ENCODE assay signal across 14 cellular contexts in genomic region chr17:50048988-50049387, GRCh38. TPM values are rescaled to one million over a fixed set of nuclear protein-coding genes. Genes with fewer than 3 reads are reported as not detected.
A peak's percentile ranks its signal among the peaks of the same experiment; 100 is the strongest.
DNase-seq lines count a peak whose midpoint lies in the region; ATAC-seq and TF ChIP-seq lines count a peak whose summit lies in the region.
"Had no signal": no experiment of that assay in that cellular context is flagged by ENCODE, and none has a peak within 500 bp of the region (broad histone marks: within the 10 kb centered on the region; RNA-seq: fewer than 3 reads in every experiment).

No MANE protein-coding gene starts in this region.

- no peaks in the 10 kb centered on the region for H3K9me3 Mint-ChIP-seq in MCF 10A (ENCODE audit: unreplicated experiment)
- no peaks in the 10 kb centered on the region for H3K9me3 Mint-ChIP-seq in endothelial cell (ENCODE audit: unreplicated experiment)
- H3K9me3 Mint-ChIP-seq in stimulated activated effector memory CD8-positive, alpha-beta T cell treated with anti-CD3 and anti-CD28 coated beads, Interleukin-12 subunit alpha, Interleukin-12 subunit beta, amount 100 ng/mL, for 72 hours = no peaks in the 10 kb centered on the region

- H3K27ac Mint-ChIP-seq in MCF 10A (ENCODE audit: low read depth, unreplicated experiment) (peak overlapping the region; percentile 88), endothelial cell (ENCODE audit: unreplicated experiment) (no peak overlapping the region)
- peak overlapping the region; percentile 61 for H3K27ac Mint-ChIP-seq in stimulated activated effector memory CD8-positive, alpha-beta T cell treated with anti-CD3 and anti-CD28 coated beads, Interleukin-12 subunit alpha, Interleukin-12 subunit beta, amount 100 ng/mL, for 72 hours

- H3K27me3 ChIP-seq in breast epithelium = no peaks in the 10 kb centered on the region

- H3K36me3 Mint-ChIP-seq in MCF 10A (ENCODE audit: insufficient read depth, unreplicated experiment) (no peaks in the 10 kb centered on the region), endothelial cell (ENCODE audit: low read depth, unreplicated experiment) (no peaks in the 10 kb centered on the region)
- H3K36me3 Mint-ChIP-seq in stimulated activated effector memory CD8-positive, alpha-beta T cell treated with anti-CD3 and anti-CD28 coated beads, Interleukin-12 subunit alpha, Interleukin-12 subunit beta, amount 100 ng/mL, for 72 hours = no peaks in the 10 kb centered on the region

- peaks cover 81% of the 10 kb centered on the region for H3K4me1 Mint-ChIP-seq in MCF 10A (ENCODE audit: insufficient read depth, unreplicated experiment)
- H3K4me1 Mint-ChIP-seq in endothelial cell (ENCODE audit: unreplicated experiment) = peaks cover 4% of the 10 kb centered on the region
- peaks cover 48% of the 10 kb centered on the region for H3K4me1 Mint-ChIP-seq in stimulated activated effector memory CD8-positive, alpha-beta T cell treated with anti-CD3 and anti-CD28 coated beads, Interleukin-12 subunit alpha, Interleukin-12 subunit beta, amount 100 ng/mL, for 72 hours

- H3K4me1 ChIP-seq in breast epithelium = peaks cover 0 to 4% of the 10 kb centered on the region in 2 donors

- no peak overlapping the region for H3K4me3 Mint-ChIP-seq in MCF 10A (ENCODE audit: unreplicated experiment)
- H3K4me3 Mint-ChIP-seq in endothelial cell (ENCODE audit: unreplicated experiment) = peak overlapping the region; percentile 27
- H3K4me3 Mint-ChIP-seq in stimulated activated effector memory CD8-positive, alpha-beta T cell treated with anti-CD3 and anti-CD28 coated beads, Interleukin-12 subunit alpha, Interleukin-12 subunit beta, amount 100 ng/mL, for 72 hours = no peak overlapping the region

- no TSS peak for BruUV-seq in MCF 10A (replicated peaks; lab: Mats Ljungman, UMichigan)

- ATAC-seq in stimulated activated effector memory CD8-positive, alpha-beta T cell treated with anti-CD3 and anti-CD28 coated beads, Interleukin-12 subunit alpha, Interleukin-12 subunit beta, amount 100 ng/mL, for 72 hours = no peak
- ATAC-seq in GM21825 (IDR thresholded peaks at IDR 0.05; ENCODE audit: unreplicated experiment) = no peak

- H3K27ac ChIP-seq in breast epithelium (no peak overlapping the region), RWPE1 (peak overlapping the region; percentile 100)
- H3K27ac ChIP-seq: C4-2B had no signal

- H3K9me3 ChIP-seq in breast epithelium = no peaks in the 10 kb centered on the region

- no peak overlapping the region for H3K4me3 ChIP-seq in breast epithelium

- TF ChIP-seq CTCF in MCF 10A (IDR thresholded peaks at IDR 0.05; ENCODE audit: unreplicated experiment) (no peak), breast epithelium (IDR thresholded peaks at IDR 0.05) (no peak), RWPE1 (conservative IDR thresholded peaks at IDR 0.05; ENCODE audit: low read depth) (no peak), endothelial cell (IDR thresholded peaks at IDR 0.05; ENCODE audit: unreplicated experiment) (no peak), GM10266 (IDR thresholded peaks at IDR 0.05; ENCODE audit: control insufficient read depth, insufficient read depth, low read depth, missing control alignments) (no peak)

- H3K27me3 Mint-ChIP-seq in MCF 10A (ENCODE audit: insufficient read depth, unreplicated experiment) (no peaks in the 10 kb centered on the region), endothelial cell (ENCODE audit: unreplicated experiment) (peaks cover 13% of the 10 kb centered on the region)

- no peaks in the 10 kb centered on the region for H3K36me3 ChIP-seq in breast epithelium

- intact Hi-C loops in MCF 10A (cut with micrococcal nuclease) = no loop called here
- intact Hi-C loops in breast epithelium (cut with DNase I; ENCODE audit: low total_unique reads) = no loop called here

- TF ChIP-seq POLR2A in breast epithelium (IDR thresholded peaks at IDR 0.05) = no peak

- CTCF ChIA-PET in MCF 10A (lab: Yijun Ruan, JAX) (interaction anchor here (1.4 kb wide), 1 partner anchor 21 kb away, joined by 3 read pairs; no protein-coding TSS in a partner anchor), RWPE1 (lab: Yijun Ruan, JAX) (interaction anchor here (0.6 kb wide), 1 partner anchor 150 kb away, joined by 3 read pairs; no protein-coding TSS in a partner anchor)

- DNase-seq in MCF 10A (ENCODE audit: unreplicated experiment) (no peak), breast epithelium (ENCODE audit: low spot score in 2 of 2) (no peak), RWPE1 (ENCODE audit: low spot score) (no peak), endothelial cell (ENCODE audit: low spot score) (no peak), GM10266 (ENCODE audit: extremely low spot score) (no peak), NCI-H446 treated with DMSO at 0.1 percent for 48 hours (lab: John Stamatoyannopoulos, UW) (no peak)
- no peak for DNase-seq in stimulated activated effector memory CD8-positive, alpha-beta T cell treated with anti-CD3 and anti-CD28 coated beads, Interleukin-12 subunit alpha, Interleukin-12 subunit beta, amount 100 ng/mL, for 72 hours (ENCODE audit: low spot score in 2 of 2)
- DNase-seq: MV-4-11, NCI-H1417, NCI-H1930, NCI-H446, NCI-H748 treated with DMSO at 0.1 percent for 48 hours had no signal

- POLR2A ChIA-PET in MCF 10A (lab: Yijun Ruan, JAX) = interaction anchor here (0.5 to 3.4 kb wide), 4 partner anchors 8 to 21 kb away, joined by 3 to 24 read pairs (median 20); partner anchors contain the start of gene ITGA3
- POLR2A ChIA-PET in RWPE1 (lab: Yijun Ruan, JAX; ENCODE audit: low non-redundant PET) = no interaction called here

RNA-seq across cellular contexts. Expression of gene ITGA3, which starts 6.9 kb away (rescaled TPM):
- total RNA-seq in MCF 10A (2022) = 588 and 717 TPM in 2 replicates
- 10 to 100 TPM; 10.6 to 67.6 (median 48.5) TPM for total RNA-seq in breast epithelium
- 5.0 TPM for total RNA-seq in endothelial cell (ENCODE audit: unreplicated experiment)

RNA-seq across cellular contexts. Expression of gene PDK2, which starts 46.2 kb away (rescaled TPM):
- total RNA-seq in MCF 10A (2022) = 9.9 and 11.2 TPM in 2 replicates
- 10 to 100 TPM; 28.2 to 53.4 (median 30.5) TPM for total RNA-seq in breast epithelium
- total RNA-seq in endothelial cell (ENCODE audit: unreplicated experiment) = 37.1 TPM

RNA-seq across cellular contexts. Expression of gene DLX3, which starts 54.0 kb away (rescaled TPM):
- total RNA-seq in MCF 10A (2022) (not detected in 2 replicates), breast epithelium (under 1 TPM in 2 of 3 donors, not detected in 1; 0.44 to 0.98 TPM), endothelial cell (ENCODE audit: unreplicated experiment) (0.13 TPM)
